In the genomic region with DNA sequence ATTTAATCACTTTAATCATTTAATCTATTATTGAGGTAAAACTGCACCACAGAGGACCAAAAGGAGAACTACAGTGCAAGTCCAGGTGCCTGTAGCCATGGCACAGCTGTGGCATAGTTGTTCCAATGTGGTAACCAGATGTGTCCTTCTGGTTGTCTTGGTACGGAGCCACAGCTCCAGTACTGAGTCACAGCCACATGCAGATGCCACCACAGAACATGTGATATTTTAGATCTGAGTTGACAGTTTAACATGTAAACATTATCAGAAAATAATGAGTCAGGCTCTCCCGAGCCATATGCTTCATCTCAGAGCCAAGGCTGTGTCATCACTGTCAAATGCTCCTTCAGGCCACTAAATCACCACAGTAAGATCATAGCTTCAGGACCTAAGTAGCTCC, we compare ENCODE assay signal across 12 cellular contexts.
A peak's percentile ranks its signal among the peaks of the same experiment; 100 is the strongest.
DNase-seq lines count a peak whose midpoint lies in the region; ATAC-seq and TF ChIP-seq lines count a peak whose summit lies in the region.
"Had no signal": no experiment of that assay in that cellular context is flagged by ENCODE, and none has a peak within 500 bp of the region (broad histone marks: within the 10 kb centered on the region; RNA-seq: fewer than 3 reads in every experiment).

No MANE protein-coding gene starts in this region.

- no peak overlapping the region for H3K4me3 Mint-ChIP-seq in stimulated activated naive CD8-positive, alpha-beta T cell treated with anti-CD3 and anti-CD28 coated beads, Interleukin-15, amount 100 ng/mL, for 72 hours
- H3K4me3 Mint-ChIP-seq: type B pancreatic cell had no signal

- no peak overlapping the region for H3K27ac Mint-ChIP-seq in stimulated activated naive CD8-positive, alpha-beta T cell treated with anti-CD3 and anti-CD28 coated beads, Interleukin-15, amount 100 ng/mL, for 72 hours
- H3K27ac Mint-ChIP-seq: type B pancreatic cell had no signal

- TF ChIP-seq CTCF in choroid plexus epithelial cell (conservative IDR thresholded peaks at IDR 0.05; ENCODE audit: low read depth, low read length), result no peak

- H3K4me3 ChIP-seq in choroid plexus epithelial cell (ENCODE audit: low read depth, low read length), result no peak overlapping the region
- H3K4me3 ChIP-seq: BLaER1 treated with 17β-estradiol and CSF1 and Interleukin-3, amounts not matched to agents 10 nM and 100 nM had no signal

- peaks cover 33% of the 10 kb centered on the region for H3K27me3 Mint-ChIP-seq in stimulated activated naive CD8-positive, alpha-beta T cell treated with anti-CD3 and anti-CD28 coated beads, Interleukin-15, amount 100 ng/mL, for 72 hours

- H3K4me1 Mint-ChIP-seq in stimulated activated naive CD8-positive, alpha-beta T cell treated with anti-CD3 and anti-CD28 coated beads, Interleukin-15, amount 100 ng/mL, for 72 hours, result no peaks in the 10 kb centered on the region

- peak; percentile 28 for ATAC-seq in stimulated activated naive CD8-positive, alpha-beta T cell treated with anti-CD3 and anti-CD28 coated beads, Interleukin-15, Interleukin-2, amounts not matched to agents 100 U/mL and 50 U/mL, for 24 hours
- no peak for ATAC-seq in stimulated activated naive CD8-positive, alpha-beta T cell treated with anti-CD3 and anti-CD28 coated beads, Interleukin-15, amount 100 ng/mL, for 72 hours
- peak; percentile 78 for ATAC-seq in HG03469 (IDR thresholded peaks at IDR 0.05; ENCODE audit: unreplicated experiment)

- peaks cover 0 to 5% of the 10 kb centered on the region in 2 donors for H3K9me3 Mint-ChIP-seq in stimulated activated naive CD8-positive, alpha-beta T cell treated with anti-CD3 and anti-CD28 coated beads, Interleukin-15, amount 100 ng/mL, for 72 hours
- H3K9me3 Mint-ChIP-seq: type B pancreatic cell had no signal

- no peak for DNase-seq in stimulated activated naive CD8-positive, alpha-beta T cell treated with anti-CD3 and anti-CD28 coated beads, Interleukin-15, Interleukin-2, amounts not matched to agents 100 U/mL and 50 U/mL, for 24 hours
- DNase-seq in stimulated activated naive CD8-positive, alpha-beta T cell treated with anti-CD3 and anti-CD28 coated beads, Interleukin-15, amount 100 ng/mL, for 72 hours, result no peak
- DNase-seq in choroid plexus epithelial cell (ENCODE audit: low read depth) (peak; percentile 55), SHP77 (lab: John Stamatoyannopoulos, UW) (no peak), hypothalamus (lab: John Stamatoyannopoulos, UW) (no peak), NCI-H524 treated with DMSO at 0.1 percent for 48 hours (lab: John Stamatoyannopoulos, UW) (no peak)
- DNase-seq in activated CD4-positive, alpha-beta T cell treated with anti-CD3 and anti-CD28 coated beads, Interleukin-2, amount 50 U/mL, for 1 hour, result no peak
- DNase-seq: activated naive CD4-positive, alpha-beta T cell; NCI-H2081 had no signal
